ENCODE assay signal across 12 cellular contexts in the genomic region with DNA sequence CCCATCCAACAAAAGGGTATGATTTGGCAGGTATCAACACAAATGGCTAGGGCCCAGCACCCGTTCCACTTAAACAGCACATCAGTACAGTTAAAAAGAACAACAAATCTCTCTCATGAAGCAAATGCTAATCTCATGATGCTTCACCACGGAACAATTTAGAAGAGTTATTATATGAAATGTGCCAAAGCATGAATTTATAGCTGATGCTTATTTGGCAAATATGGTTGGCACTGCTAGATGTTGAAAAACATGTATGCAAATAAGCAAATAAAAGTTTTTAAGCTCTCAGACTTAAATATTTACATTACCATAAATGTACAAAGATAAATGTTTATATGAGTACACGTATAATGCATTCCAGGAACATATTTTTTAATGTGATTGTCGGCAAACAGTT. TPM values are rescaled to one million over a fixed set of nuclear protein-coding genes. Genes with fewer than 3 reads are reported as not detected.
DNase-seq lines count a peak whose midpoint lies in the region; ATAC-seq, FAIRE-seq and TF ChIP-seq lines count a peak whose summit lies in the region.
"Had no signal": no experiment of that assay in that cellular context is flagged by ENCODE, and none has a peak within 500 bp of the region (broad histone marks: within the 10 kb centered on the region; RNA-seq: fewer than 3 reads in every experiment).

No MANE protein-coding gene starts in this region.

- H3K9me3 Mint-ChIP-seq in mesothelial cell of epicardium: no peaks in the 10 kb centered on the region
- no peaks in the 10 kb centered on the region for H3K9me3 Mint-ChIP-seq in activated naive CD4-positive, alpha-beta T cell treated with anti-CD3 and anti-CD28 coated beads, Interleukin-2, amount 50 U/mL, for 72 hours

- peaks cover 35% of the 10 kb centered on the region for H3K79me2 ChIP-seq in GM12878 (ENCODE audit: control insufficient read depth, insufficient read depth, low read length)

- H3K4me2 ChIP-seq in GM12878 (ENCODE audit: control insufficient read depth, insufficient read depth): peak overlapping the region; percentile 33; the same call in 1 of the 2 replicates

- POLR2A ChIA-PET in GM12878 (lab: Charles Lee): no interaction called here

- TF ChIP-seq CTCF in right atrium auricular region (IDR thresholded peaks at IDR 0.05): no peak
- TF ChIP-seq CTCF in GM12878 (IDR thresholded peaks at IDR 0.05 in 2 of 3, conservative IDR thresholded peaks at IDR 0.05 in 1 of 3; ENCODE audit: control insufficient read depth in 2 of 3, extremely low read depth in 1 of 3, insufficient read depth in 1 of 3, low read depth in 3 of 3, low read length in 3 of 3): no peak
- TF ChIP-seq CTCF in mesothelial cell of epicardium (IDR thresholded peaks at IDR 0.05; ENCODE audit: unreplicated experiment): no peak
- TF ChIP-seq CTCF in vagina (IDR thresholded peaks at IDR 0.05): no peak

- no peak overlapping the region for H3K9ac ChIP-seq in GM12878 (ENCODE audit: control insufficient read depth, insufficient read depth, low read length)
- H3K9ac ChIP-seq: parathyroid adenoma had no signal

- H3K9me3 ChIP-seq in right atrium auricular region: no peaks in the 10 kb centered on the region
- no peaks in the 10 kb centered on the region for H3K9me3 ChIP-seq in GM12878 (replicated peaks; ENCODE audit: control insufficient read depth, insufficient read depth, low read length)
- H3K9me3 ChIP-seq in vagina: no peaks in the 10 kb centered on the region
- H3K9me3 ChIP-seq: BLaER1 treated with 17β-estradiol and CSF1 and Interleukin-3, amounts not matched to agents 10 nM and 100 nM had no signal

- in situ Hi-C loops in GM12878 (cut with MboI): no loop called here

- no peaks in the 10 kb centered on the region for H3K27me3 Mint-ChIP-seq in mesothelial cell of epicardium (ENCODE audit: low read depth)

- H4K20me1 ChIP-seq in GM12878 (ENCODE audit: control insufficient read depth, insufficient read depth): no peaks in the 10 kb centered on the region

- SMC1A ChIA-PET in GM12878 (lab: Charles Lee; ENCODE audit: uncharacterized antibody, unreplicated experiment): interaction anchor here (1.0 to 7.6 kb wide), 5 partner anchors 8 to 232 kb away, joined by 3 to 107 read pairs (median 11); no protein-coding TSS in a partner anchor

- H3K27me3 ChIP-seq in right atrium auricular region (no peaks in the 10 kb centered on the region), GM12878 (replicated peaks in 1 of 2; ENCODE audit: control insufficient read depth in 2 of 2, insufficient read depth in 2 of 2, low read length in 1 of 2) (no peaks in the 10 kb centered on the region), vagina (no peaks in the 10 kb centered on the region)

- TF ChIP-seq EP300 in GM12878 (IDR thresholded peaks at IDR 0.05; ENCODE audit: borderline replicate concordance in 1 of 2, control insufficient read depth in 1 of 2, low read depth in 2 of 2, low read length in 2 of 2): no peak

- BruUV-seq in GM12878 (replicated peaks; lab: Mats Ljungman, UMichigan): no TSS peak

- H3K36me3 ChIP-seq in right atrium auricular region (no peaks in the 10 kb centered on the region), GM12878 (ENCODE audit: control insufficient read depth in 2 of 2, insufficient read depth in 2 of 2, low read length in 1 of 2) (no peaks in the 10 kb centered on the region), vagina (no peaks in the 10 kb centered on the region)
- H3K36me3 ChIP-seq: BLaER1 treated with 17β-estradiol and CSF1 and Interleukin-3, amounts not matched to agents 10 nM and 100 nM had no signal

- RAD21 ChIA-PET in GM12878 (lab: Charles Lee; ENCODE audit: unreplicated experiment): interaction anchor here (4.2 kb wide), 1 partner anchor 229 kb away, joined by 49 read pairs; no protein-coding TSS in a partner anchor

- H3K4me1 ChIP-seq in right atrium auricular region (peaks cover 0 to 67% of the 10 kb centered on the region in 2 donors), GM12878 (ENCODE audit: control insufficient read depth, insufficient read depth, low read length) (no peaks in the 10 kb centered on the region; the same call in 1 of the 2 replicates), vagina (peaks cover 37% of the 10 kb centered on the region)
- H3K4me1 ChIP-seq: parathyroid adenoma had no signal

- WGBS in GM12878 (ENCODE audit: insufficient coverage, insufficient replicate concordance, low lambda C conversion rate, missing lambda C conversion rate): 96% methylated on average over 4 of the region's 4 CpGs

- no peak for TF ChIP-seq RAD21 in GM12878 (IDR thresholded peaks at IDR 0.05; ENCODE audit: insufficient read depth, low read depth, low read length)

- FAIRE-seq in GM12878 (lab: Jason Lieb, UNC): no peak
- FAIRE-seq: K562 had no signal

- H3K27ac ChIP-seq in right atrium auricular region (peak overlapping the region; percentile 95 to 98), GM12878 (ENCODE audit: control insufficient read depth, insufficient read depth) (no peak overlapping the region), vagina (peak overlapping the region; percentile 96), substantia nigra (ENCODE audit: low read depth, low read length, poor library complexity, severe bottlenecking) (no peak overlapping the region)
- H3K27ac ChIP-seq: BLaER1 treated with 17β-estradiol and CSF1 and Interleukin-3, amounts not matched to agents 10 nM and 100 nM; parathyroid adenoma had no signal

- no peak overlapping the region for H3K4me3 ChIP-seq in right atrium auricular region
- H3K4me3 ChIP-seq in GM12878: no peak overlapping the region
- H3K4me3 ChIP-seq in vagina: peak overlapping the region in 1 of 2 donors; percentile 95

- TF ChIP-seq POLR2A in GM12878 (IDR thresholded peaks at IDR 0.05; ENCODE audit: low read depth, low read length) (no peak), vagina (IDR thresholded peaks at IDR 0.05) (no peak)

- DNase-seq in right atrium auricular region (ENCODE audit: low spot score): no peak
- DNase-seq in cardiac septum (ENCODE audit: low spot score): no peak
- DNase-seq in GM12878 (ENCODE audit: low read depth, low spot score): no peak
- DNase-seq in mesothelial cell of epicardium (ENCODE audit: low spot score in 2 of 2, unreplicated experiment in 2 of 2): no peak
- no peak for DNase-seq in vagina (ENCODE audit: extremely low spot score in 2 of 2)
- DNase-seq in activated naive CD4-positive, alpha-beta T cell treated with anti-CD3 and anti-CD28 coated beads, Interleukin-2, amount 50 U/mL, for 72 hours (ENCODE audit: low spot score in 2 of 2): no peak
- DNase-seq in substantia nigra (lab: John Stamatoyannopoulos, UW): no peak
- DNase-seq in RPMI8226: no peak
- DNase-seq: NCI-H2029 treated with DMSO at 0.1 percent for 48 hours had no signal

- H3K4me3 Mint-ChIP-seq in mesothelial cell of epicardium: peak overlapping the region; percentile 94

- peak overlapping the region; percentile 98 for H3K27ac Mint-ChIP-seq in mesothelial cell of epicardium
- H3K27ac Mint-ChIP-seq in activated naive CD4-positive, alpha-beta T cell treated with anti-CD3 and anti-CD28 coated beads, Interleukin-2, amount 50 U/mL, for 72 hours: no peak overlapping the region

- CTCF ChIA-PET in GM12878 (lab: Yijun Ruan, JAX): interaction anchor here (3.4 to 4.2 kb wide), 2 partner anchors 125 to 230 kb away, joined by 13 to 33 read pairs; no protein-coding TSS in a partner anchor

- H3K36me3 Mint-ChIP-seq in mesothelial cell of epicardium: no peaks in the 10 kb centered on the region
- H3K36me3 Mint-ChIP-seq in activated naive CD4-positive, alpha-beta T cell treated with anti-CD3 and anti-CD28 coated beads, Interleukin-2, amount 50 U/mL, for 72 hours: peaks cover 6 to 15% of the 10 kb centered on the region in 2 donors

- intact Hi-C loops in cardiac septum (cut with DNase I) (loop anchor here (2.0 kb wide), 1 partner anchor 231 kb away; no protein-coding TSS in a partner anchor), GM12878 (cut with micrococcal nuclease; ENCODE audit: unreplicated experiment) (no loop called here), vagina (cut with DNase I) (no loop called here)

- no peak overlapping the region for H2AFZ ChIP-seq in GM12878 (ENCODE audit: control insufficient read depth, low read depth, low read length)
- H2AFZ ChIP-seq: parathyroid adenoma had no signal

- H3K4me1 Mint-ChIP-seq in mesothelial cell of epicardium: peaks cover 37% of the 10 kb centered on the region

- ATAC-seq in GM12878: no peak
- ATAC-seq in activated naive CD4-positive, alpha-beta T cell treated with anti-CD3 and anti-CD28 coated beads, Interleukin-2, amount 50 U/mL, for 72 hours: no peak
- ATAC-seq: K562 had no signal

RNA-seq across cellular contexts. Expression of gene PEAK1, which starts 2.3 kb away (rescaled TPM):
- total RNA-seq in right atrium auricular region: 10 to 100 TPM; 44.2 to 59.8 TPM
- 132 TPM for total RNA-seq in cardiac septum
- total RNA-seq in GM12878 (2013; cell fraction: nucleolus; rRNA removed): 139 and 140 TPM in 2 replicates
- total RNA-seq in GM12878 (2014; rRNA removed): 13.6 TPM in 2 replicates
- total RNA-seq in GM12878 (2014; rRNA removed; fragmentation: Illumina TruSeq; extraction: Trizol): 15.7 and 17.3 TPM in 2 replicates
- 23.1 and 24.2 TPM in 2 replicates for total RNA-seq in GM12878 (2021)
- polyA plus RNA-seq in GM12878 (2011; ENCODE audit: low read depth): 4.0 TPM
- 18.0 and 18.1 TPM in 2 replicates for polyA plus RNA-seq in GM12878 (2011; rRNA removed)
- polyA plus RNA-seq in GM12878 (2011; cell fraction: cytosol; rRNA removed): 12.7 and 15.1 TPM in 2 replicates
- 24.4 and 24.7 TPM in 2 replicates for polyA plus RNA-seq in GM12878 (2011; cell fraction: nucleus; rRNA removed)
- polyA plus RNA-seq in GM12878 (2012): 5.5 and 5.9 TPM in 2 replicates
- polyA plus RNA-seq in GM12878 (2014; fragmentation: Illumina TruSeq; extraction: Trizol): 15.0 and 15.1 TPM in 2 replicates
- polyA plus RNA-seq in GM12878 (2014; fragmentation: Nextera tagmentation; extraction: Ambion mirVana): 1 to 10 TPM in 1 of 2 experiments, under 1 TPM in 1; 0.62 to 1.1 TPM
- 8.8 and 11.9 TPM in 2 replicates for polyA plus RNA-seq in GM12878 (2014; rRNA removed)
- 1 to 10 TPM; 3.2 to 3.9 TPM for polyA plus RNA-seq in GM12878 (2016; fragmentation: Nextera tagmentation; extraction: Ambion mirVana)
- 41.3 and 42.9 TPM in 2 replicates for polyA minus RNA-seq in GM12878 (2011; rRNA and poly(A)+ RNA removed)
- 16.3 and 20.1 TPM in 2 replicates for polyA minus RNA-seq in GM12878 (2011; cell fraction: cytosol; rRNA and poly(A)+ RNA removed)
- polyA minus RNA-seq in GM12878 (2011; cell fraction: nucleus; rRNA and poly(A)+ RNA removed): 25.4 and 47.7 TPM in 2 replicates
- total RNA-seq in mesothelial cell of epicardium: 90.2 to 92.3 TPM (median 91.8 TPM) in 3 replicates
- 27.7 TPM for total RNA-seq in vagina
- total RNA-seq in activated naive CD4-positive, alpha-beta T cell treated with anti-CD3 and anti-CD28 coated beads, Interleukin-2, amount 50 U/mL, for 72 hours: 10 to 100 TPM; 26.2 to 27.0 TPM

RNA-seq across cellular contexts. Expression of gene HMG20A, which starts 3.0 kb away (rescaled TPM):
- 10 to 100 TPM; 30.9 to 34.7 TPM for total RNA-seq in right atrium auricular region
- 36.0 TPM for total RNA-seq in cardiac septum
- total RNA-seq in GM12878 (2013; cell fraction: nucleolus; rRNA removed): 124 and 130 TPM in 2 replicates
- total RNA-seq in GM12878 (2014; rRNA removed): 34.8 and 41.7 TPM in 2 replicates
- total RNA-seq in GM12878 (2014; rRNA removed; fragmentation: Illumina TruSeq; extraction: Trizol): 48.1 and 48.8 TPM in 2 replicates
- total RNA-seq in GM12878 (2021): 51.9 and 54.7 TPM in 2 replicates
- 22.3 TPM for polyA plus RNA-seq in GM12878 (2011; ENCODE audit: low read depth)
- 98.7 and 132 TPM in 2 replicates for polyA plus RNA-seq in GM12878 (2011; rRNA removed)
- polyA plus RNA-seq in GM12878 (2011; cell fraction: cytosol; rRNA removed): 62.2 and 66.8 TPM in 2 replicates
- polyA plus RNA-seq in GM12878 (2011; cell fraction: nucleus; rRNA removed): 62.9 and 65.7 TPM in 2 replicates
- polyA plus RNA-seq in GM12878 (2012): 26.8 and 38.3 TPM in 2 replicates
- 75.4 and 84.3 TPM in 2 replicates for polyA plus RNA-seq in GM12878 (2014; fragmentation: Illumina TruSeq; extraction: Trizol)
- 10 to 100 TPM; 30.0 to 30.7 TPM for polyA plus RNA-seq in GM12878 (2014; fragmentation: Nextera tagmentation; extraction: Ambion mirVana)
- polyA plus RNA-seq in GM12878 (2014; rRNA removed): 50.0 and 50.5 TPM in 2 replicates
- 10 to 100 TPM; 38.4 to 44.7 TPM for polyA plus RNA-seq in GM12878 (2016; fragmentation: Nextera tagmentation; extraction: Ambion mirVana)
- polyA minus RNA-seq in GM12878 (2011; rRNA and poly(A)+ RNA removed): 85.3 and 107 TPM in 2 replicates
- 31.0 and 33.1 TPM in 2 replicates for polyA minus RNA-seq in GM12878 (2011; cell fraction: cytosol; rRNA and poly(A)+ RNA removed)
- 44.4 and 67.5 TPM in 2 replicates for polyA minus RNA-seq in GM12878 (2011; cell fraction: nucleus; rRNA and poly(A)+ RNA removed)
- total RNA-seq in mesothelial cell of epicardium: 70.5 to 72.7 TPM (median 72.4 TPM) in 3 replicates
- total RNA-seq in vagina: 49.4 TPM
- 10 to 100 TPM; 24.8 to 55.4 TPM for total RNA-seq in activated naive CD4-positive, alpha-beta T cell treated with anti-CD3 and anti-CD28 coated beads, Interleukin-2, amount 50 U/mL, for 72 hours

Comparison
In these comparisons a context has a peak if more than half of its experiments do, and no peak if none do; other contexts are left out.
1. H3K27ac ChIP-seq: peak in right atrium auricular region (2 of 2) and vagina (single experiment); none in GM12878 (single experiment) and substantia nigra (single experiment).